ENCODE assay signal across 7 cellular contexts in genomic region chr18:36410346-36410745, GRCh38.
"Had no signal": no experiment of that assay in that cellular context is flagged by ENCODE, and none has a peak within 500 bp of the region (broad histone marks: within the 10 kb centered on the region; RNA-seq: fewer than 3 reads in every experiment).

No MANE protein-coding gene starts in this region.

- H3K4me3 ChIP-seq: GM23338 had no signal

- H2AFZ ChIP-seq: GM23338 had no signal

- H3K9me3 Mint-ChIP-seq: GM23338, H9 had no signal

- DNase-seq: H9, HCEC 1CT, IMR-90 had no signal

- H3K27ac Mint-ChIP-seq: GM23338, H9 had no signal

- ATAC-seq: GM23338 had no signal

- H3K4me3 Mint-ChIP-seq: GM23338, H9 had no signal

- FAIRE-seq: H1, H54, HTR-8/SVneo had no signal

- H3K4me2 ChIP-seq: GM23338 had no signal
